ENCODE assay signal across 13 cellular contexts in the genomic region with DNA sequence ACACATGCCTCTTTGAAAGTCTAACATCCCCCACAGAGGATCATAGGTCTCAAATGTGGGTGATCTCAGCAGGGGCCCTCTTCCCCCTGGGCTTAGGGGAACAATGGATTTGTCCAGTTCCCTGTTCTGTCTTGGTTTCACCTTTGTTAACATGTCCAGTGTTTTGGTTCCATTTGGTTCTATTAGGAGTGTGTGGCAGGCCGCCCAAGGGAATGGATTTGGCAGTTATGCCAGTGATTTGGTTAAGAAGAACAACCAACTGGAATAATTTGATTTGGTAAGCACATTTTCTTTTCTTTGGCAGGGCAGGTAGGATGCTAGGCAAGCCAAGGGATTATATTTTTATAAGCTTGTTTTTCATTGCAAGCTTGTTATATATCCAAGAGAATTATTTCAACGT. TPM values are rescaled to one million over a fixed set of nuclear protein-coding genes. Genes with fewer than 3 reads are reported as not detected.
DNase-seq lines count a peak whose midpoint lies in the region; ATAC-seq, FAIRE-seq and TF ChIP-seq lines count a peak whose summit lies in the region.
"Had no signal": no experiment of that assay in that cellular context is flagged by ENCODE, and none has a peak within 500 bp of the region (broad histone marks: within the 10 kb centered on the region; RNA-seq: fewer than 3 reads in every experiment).

No MANE protein-coding gene starts in this region.

- peaks cover 16 to 55% of the 10 kb centered on the region in 2 donors for H3K4me1 ChIP-seq in thoracic aorta (ENCODE audit: control insufficient read depth in 1 of 2, low read depth in 2 of 2)
- no peaks in the 10 kb centered on the region for H3K4me1 ChIP-seq in pancreas

- no peak for FAIRE-seq in pancreas (lab: Jason Lieb, UNC)

- peak; percentile 18 for DNase-seq in activated CD4-positive, alpha-beta T cell treated with anti-CD3 and anti-CD28 coated beads, Interleukin-2, amount 10 ng/mL, durations not matched to agents 24 days and 14 days
- DNase-seq in activated CD4-positive, alpha-beta T cell treated with anti-CD3 and anti-CD28 coated beads, Interleukin-2, amount 10 ng/mL, durations not matched to agents 7 days and 5 days: no peak
- DNase-seq in astrocyte of the hippocampus (ENCODE audit: low read depth, low spot score) (peak; percentile 78), thoracic aorta (ENCODE audit: low spot score) (peak; percentile 43), T-cell (no peak), pancreas (no peak)
- DNase-seq: ACHN; Calu3; CD4-positive, CD25-positive, alpha-beta regulatory T cell; DMS 273 treated with DMSO at 0.1 percent for 48 hours had no signal

- no peak for ATAC-seq in thoracic aorta (ENCODE audit: insufficient number of reproducible peaks, low FRiP score, low read depth)
- ATAC-seq in GM21390 (IDR thresholded peaks at IDR 0.05; ENCODE audit: unreplicated experiment): no peak
- no peak for ATAC-seq in T-cell (replicated peaks in 1 of 4)
- no peak for ATAC-seq in pancreas

- H3K27me3 Mint-ChIP-seq in activated CD4-positive, alpha-beta T cell treated with anti-CD3 and anti-CD28 coated beads, Interleukin-2, amount 10 ng/mL, durations not matched to agents 24 days and 14 days: peaks cover 2% of the 10 kb centered on the region
- peaks cover 6% of the 10 kb centered on the region for H3K27me3 Mint-ChIP-seq in activated CD4-positive, alpha-beta T cell treated with anti-CD3 and anti-CD28 coated beads, Interleukin-2, amount 10 ng/mL, durations not matched to agents 7 days and 5 days
- H3K27me3 Mint-ChIP-seq in T-cell: peaks cover 11 to 13% of the 10 kb centered on the region in 2 donors

- H3K27ac Mint-ChIP-seq in activated CD4-positive, alpha-beta T cell treated with anti-CD3 and anti-CD28 coated beads, Interleukin-2, amount 10 ng/mL, durations not matched to agents 24 days and 14 days: no peak overlapping the region
- no peak overlapping the region for H3K27ac Mint-ChIP-seq in activated CD4-positive, alpha-beta T cell treated with anti-CD3 and anti-CD28 coated beads, Interleukin-2, amount 10 ng/mL, durations not matched to agents 7 days and 5 days
- no peak overlapping the region for H3K27ac Mint-ChIP-seq in T-cell
- H3K27ac Mint-ChIP-seq: CD4-positive, CD25-positive, alpha-beta regulatory T cell had no signal

- H3K27ac ChIP-seq in thoracic aorta: peak overlapping the region; percentile 81 to 91
- no peak overlapping the region for H3K27ac ChIP-seq in pancreas
- H3K27ac ChIP-seq: BLaER1 treated with 17β-estradiol and CSF1 and Interleukin-3, amounts not matched to agents 10 nM and 100 nM had no signal

- H3K27me3 ChIP-seq in thoracic aorta (replicated peaks; ENCODE audit: insufficient read depth) (no peaks in the 10 kb centered on the region), pancreas (no peaks in the 10 kb centered on the region)

- peak overlapping the region; percentile 23 for H3K4me3 ChIP-seq in thoracic aorta
- no peak overlapping the region for H3K4me3 ChIP-seq in pancreas
- H3K4me3 ChIP-seq: BLaER1 treated with 17β-estradiol and CSF1 and Interleukin-3, amounts not matched to agents 10 nM and 100 nM had no signal

- POLR2A ChIA-PET in activated CD4-positive, alpha-beta T cell treated with anti-CD3 and anti-CD28 coated beads, Interleukin-2, amount 10 ng/mL, durations not matched to agents 7 days and 5 days (lab: Charles Lee): no interaction called here
- POLR2A ChIA-PET in T-cell (lab: Charles Lee): no interaction called here

- H3K4me3 Mint-ChIP-seq in activated CD4-positive, alpha-beta T cell treated with anti-CD3 and anti-CD28 coated beads, Interleukin-2, amount 10 ng/mL, durations not matched to agents 24 days and 14 days: no peak overlapping the region
- no peak overlapping the region for H3K4me3 Mint-ChIP-seq in activated CD4-positive, alpha-beta T cell treated with anti-CD3 and anti-CD28 coated beads, Interleukin-2, amount 10 ng/mL, durations not matched to agents 7 days and 5 days
- no peak overlapping the region for H3K4me3 Mint-ChIP-seq in T-cell
- H3K4me3 Mint-ChIP-seq: CD4-positive, CD25-positive, alpha-beta regulatory T cell; IgD-negative memory B cell had no signal

- H3K36me3 ChIP-seq in thoracic aorta: no peaks in the 10 kb centered on the region
- no peaks in the 10 kb centered on the region for H3K36me3 ChIP-seq in pancreas
- H3K36me3 ChIP-seq: BLaER1 treated with 17β-estradiol and CSF1 and Interleukin-3, amounts not matched to agents 10 nM and 100 nM had no signal

- CTCF ChIA-PET in activated CD4-positive, alpha-beta T cell treated with anti-CD3 and anti-CD28 coated beads, Interleukin-2, amount 10 ng/mL, durations not matched to agents 7 days and 5 days (lab: Charles Lee): no interaction called here
- CTCF ChIA-PET in T-cell (lab: Charles Lee): no interaction called here

- WGBS in pancreas, 2 donors: 81 to 85% methylated on average over 2 of the region's 2 CpGs

- H3K9me3 ChIP-seq in thoracic aorta: no peaks in the 10 kb centered on the region
- no peaks in the 10 kb centered on the region for H3K9me3 ChIP-seq in pancreas

- intact Hi-C loops in activated CD4-positive, alpha-beta T cell treated with anti-CD3 and anti-CD28 coated beads, Interleukin-2, amount 10 ng/mL, durations not matched to agents 24 days and 14 days (cut with micrococcal nuclease): no loop called here
- intact Hi-C loops in pancreas (cut with DNase I): no loop called here

- no peak for TF ChIP-seq CTCF in thoracic aorta (IDR thresholded peaks at IDR 0.05)
- TF ChIP-seq CTCF in pancreas (IDR thresholded peaks at IDR 0.05): no peak

- H3K4me1 Mint-ChIP-seq in activated CD4-positive, alpha-beta T cell treated with anti-CD3 and anti-CD28 coated beads, Interleukin-2, amount 10 ng/mL, durations not matched to agents 24 days and 14 days: no peaks in the 10 kb centered on the region
- no peaks in the 10 kb centered on the region for H3K4me1 Mint-ChIP-seq in activated CD4-positive, alpha-beta T cell treated with anti-CD3 and anti-CD28 coated beads, Interleukin-2, amount 10 ng/mL, durations not matched to agents 7 days and 5 days
- H3K4me1 Mint-ChIP-seq in T-cell: no peaks in the 10 kb centered on the region
- H3K4me1 Mint-ChIP-seq: CD4-positive, CD25-positive, alpha-beta regulatory T cell; IgD-negative memory B cell had no signal

- no peaks in the 10 kb centered on the region for H3K36me3 Mint-ChIP-seq in activated CD4-positive, alpha-beta T cell treated with anti-CD3 and anti-CD28 coated beads, Interleukin-2, amount 10 ng/mL, durations not matched to agents 24 days and 14 days (ENCODE audit: low read depth)
- no peaks in the 10 kb centered on the region for H3K36me3 Mint-ChIP-seq in activated CD4-positive, alpha-beta T cell treated with anti-CD3 and anti-CD28 coated beads, Interleukin-2, amount 10 ng/mL, durations not matched to agents 7 days and 5 days (ENCODE audit: low read depth)
- H3K36me3 Mint-ChIP-seq in T-cell: no peaks in the 10 kb centered on the region
- H3K36me3 Mint-ChIP-seq: CD4-positive, CD25-positive, alpha-beta regulatory T cell; IgD-negative memory B cell had no signal

- no peaks in the 10 kb centered on the region for H3K9me3 Mint-ChIP-seq in activated CD4-positive, alpha-beta T cell treated with anti-CD3 and anti-CD28 coated beads, Interleukin-2, amount 10 ng/mL, durations not matched to agents 24 days and 14 days
- no peaks in the 10 kb centered on the region for H3K9me3 Mint-ChIP-seq in activated CD4-positive, alpha-beta T cell treated with anti-CD3 and anti-CD28 coated beads, Interleukin-2, amount 10 ng/mL, durations not matched to agents 7 days and 5 days
- H3K9me3 Mint-ChIP-seq in T-cell: no peaks in the 10 kb centered on the region
- H3K9me3 Mint-ChIP-seq: IgD-negative memory B cell had no signal

RNA-seq across cellular contexts. Expression of gene ENPP1, which starts 28.5 kb away (rescaled TPM):
- total RNA-seq in activated CD4-positive, alpha-beta T cell treated with anti-CD3 and anti-CD28 coated beads, Interleukin-2, amount 10 ng/mL, durations not matched to agents 24 days and 14 days: 0.58 and 0.66 TPM in 2 replicates
- total RNA-seq in activated CD4-positive, alpha-beta T cell treated with anti-CD3 and anti-CD28 coated beads, Interleukin-2, amount 10 ng/mL, durations not matched to agents 7 days and 5 days: under 1 TPM; 0.10 to 0.12 TPM
- total RNA-seq in thoracic aorta: 10 to 100 TPM; 27.8 to 40.5 TPM
- under 1 TPM; 0.15 to 0.47 (median 0.35) TPM for total RNA-seq in T-cell
- total RNA-seq in pancreas: 10 to 100 TPM; 16.5 to 46.6 (median 23.0) TPM
- 1 to 10 TPM; 4.8 to 5.6 TPM for polyA plus RNA-seq in pancreas
- total RNA-seq: CD4-positive, CD25-positive, alpha-beta regulatory T cell had no signal

Comparison
In these comparisons a context has a peak if more than half of its experiments do, and no peak if none do; other contexts are left out.
1. DNase-seq: peak in activated CD4-positive, alpha-beta T cell treated with anti-CD3 and anti-CD28 coated beads, Interleukin-2, amount 10 ng/mL, durations not matched to agents 24 days and 14 days (single experiment), astrocyte of the hippocampus (single experiment) and thoracic aorta (single experiment); none in activated CD4-positive, alpha-beta T cell treated with anti-CD3 and anti-CD28 coated beads, Interleukin-2, amount 10 ng/mL, durations not matched to agents 7 days and 5 days (single experiment), T-cell (0 of 34) and pancreas (0 of 6).
2. H3K27ac ChIP-seq: peak in thoracic aorta (2 of 2); none in pancreas (0 of 4).
3. RNA of gene ENPP1, which starts 28.5 kb away (total RNA-seq): 27.8 to 40.5 TPM in thoracic aorta and 16.5 to 46.6 TPM in pancreas; 0.58 to 0.66 TPM in activated CD4-positive, alpha-beta T cell treated with anti-CD3 and anti-CD28 coated beads, Interleukin-2, amount 10 ng/mL, durations not matched to agents 24 days and 14 days, 0.15 to 0.47 TPM in T-cell and 0.10 to 0.12 TPM in activated CD4-positive, alpha-beta T cell treated with anti-CD3 and anti-CD28 coated beads, Interleukin-2, amount 10 ng/mL, durations not matched to agents 7 days and 5 days; every median in the first group is over 10 times any median in the second.